In the genomic region with DNA sequence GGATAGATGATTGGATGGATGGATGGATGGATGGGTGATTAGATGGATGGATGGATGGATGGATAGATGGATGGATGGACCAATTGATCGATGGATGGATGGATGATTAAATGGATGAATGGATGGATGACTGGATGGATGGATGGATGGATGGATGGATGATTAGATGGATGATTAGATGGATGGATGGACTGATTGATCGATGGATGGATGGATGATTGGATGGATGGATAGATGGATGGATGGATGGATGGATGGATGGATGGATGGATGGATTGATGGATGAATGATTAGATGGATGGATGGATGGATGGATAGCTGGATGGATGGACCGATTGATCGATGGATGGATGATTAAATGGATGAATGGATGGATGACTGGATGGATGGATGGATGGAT, we compare ENCODE assay signal across 5 cellular contexts. TPM values are rescaled to one million over a fixed set of nuclear protein-coding genes. Genes with fewer than 3 reads are reported as not detected.
"Had no signal": no experiment of that assay in that cellular context is flagged by ENCODE, and none has a peak within 500 bp of the region (broad histone marks: within the 10 kb centered on the region; RNA-seq: fewer than 3 reads in every experiment).

No MANE protein-coding gene starts in this region.

RNA-seq across cellular contexts. Expression of a gene that starts 47.9 kb away (rescaled TPM):
- total RNA-seq: suprapubic skin, thoracic aorta, transverse colon, ureter, vagina had no signal
